11 cellular contexts compared by ENCODE assay signal in the genomic region with DNA sequence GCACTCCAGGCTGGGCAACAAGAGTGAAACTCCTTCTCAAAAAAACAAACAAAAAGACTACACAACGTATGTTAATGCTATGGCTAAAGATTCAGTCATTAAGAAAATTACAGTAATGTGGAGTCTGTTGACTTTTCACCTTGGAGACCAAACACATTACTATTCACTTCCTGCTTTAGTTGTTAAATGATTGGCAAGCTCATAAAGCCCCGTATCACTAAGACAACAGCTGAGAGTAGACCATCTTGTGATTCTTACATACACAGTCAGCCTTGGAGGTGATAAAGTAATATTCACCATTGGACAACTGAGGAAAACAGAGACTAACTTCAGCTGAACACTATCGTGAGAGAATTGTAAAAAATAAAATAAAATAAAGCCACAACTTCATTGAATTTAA.
DNase-seq lines count a peak whose midpoint lies in the region; ATAC-seq and TF ChIP-seq lines count a peak whose summit lies in the region.
"Had no signal": no experiment of that assay in that cellular context is flagged by ENCODE, and none has a peak within 500 bp of the region (broad histone marks: within the 10 kb centered on the region; RNA-seq: fewer than 3 reads in every experiment).

No MANE protein-coding gene starts in this region.

- no peaks in the 10 kb centered on the region for H3K4me1 Mint-ChIP-seq in stimulated activated naive B cell treated with anti-CD40 and anti-IgM and Interleukin-4, amounts not matched to agents 10 μg/mL and 1 μg/mL and 100 μg/mL, for 72 hours

- no peak for TF ChIP-seq CTCF in epithelial cell of proximal tubule (conservative IDR thresholded peaks at IDR 0.05; ENCODE audit: low read depth, low read length)
- no peak for TF ChIP-seq CTCF in BE2C (IDR thresholded peaks at IDR 0.05; ENCODE audit: low read depth, low read length)

- peak; percentile 7 to 52 for DNase-seq in NOMO-1 (lab: John Stamatoyannopoulos, UW; ENCODE audit: unreplicated experiment in 2 of 2)
- no peak for DNase-seq in NOMO-1 treated with dmso at 0.1 percent for 144 hours (lab: John Stamatoyannopoulos, UW; ENCODE audit: unreplicated experiment)
- DNase-seq in NCI-H1930 (lab: John Stamatoyannopoulos, UW), result peak; percentile 31 to 79
- DNase-seq in epithelial cell of proximal tubule (ENCODE audit: low read depth), result peak; percentile 75
- no peak for DNase-seq in stimulated activated naive B cell treated with anti-CD40 and anti-IgM and Interleukin-4, amounts not matched to agents 10 μg/mL and 1 μg/mL and 100 μg/mL, for 72 hours
- DNase-seq in BE2C, result no peak
- no peak for DNase-seq in H7
- no peak for DNase-seq in activated CD4-positive, alpha-beta T cell treated with anti-CD3 and anti-CD28 coated beads for 48 hours
- DNase-seq: activated naive CD4-positive, alpha-beta T cell treated with Interleukin-2 at 50 U/mL for 16 hours; stomach had no signal

- no peaks in the 10 kb centered on the region for H3K9me3 ChIP-seq in BE2C
- H3K9me3 ChIP-seq: stomach had no signal

- H3K36me3 ChIP-seq in BE2C, result no peaks in the 10 kb centered on the region
- no peaks in the 10 kb centered on the region for H3K36me3 ChIP-seq in H7 (replicated peaks; ENCODE audit: control insufficient read depth, insufficient read depth, low read length)
- H3K36me3 ChIP-seq: stomach had no signal

- ATAC-seq in stimulated activated naive B cell treated with anti-CD40 and anti-IgM and Interleukin-4, amounts not matched to agents 10 μg/mL and 1 μg/mL and 100 μg/mL, for 72 hours (replicated peaks), result peak; percentile 21 to 45
- ATAC-seq: GM23338 had no signal

- no peaks in the 10 kb centered on the region for H3K27me3 ChIP-seq in BE2C
- H3K27me3 ChIP-seq in H7 (ENCODE audit: control insufficient read depth, insufficient read depth, low read length), result no peaks in the 10 kb centered on the region
- H3K27me3 ChIP-seq: stomach had no signal

- H3K4me3 Mint-ChIP-seq in stimulated activated naive B cell treated with anti-CD40 and anti-IgM and Interleukin-4, amounts not matched to agents 10 μg/mL and 1 μg/mL and 100 μg/mL, for 72 hours, result no peak overlapping the region
- H3K4me3 Mint-ChIP-seq: GM23338 had no signal

- H3K4me1 ChIP-seq in BE2C, result peaks cover 5% of the 10 kb centered on the region; the same call in 1 of the 2 replicates

- no peaks in the 10 kb centered on the region for H3K27me3 Mint-ChIP-seq in stimulated activated naive B cell treated with anti-CD40 and anti-IgM and Interleukin-4, amounts not matched to agents 10 μg/mL and 1 μg/mL and 100 μg/mL, for 72 hours

- no peaks in the 10 kb centered on the region for H3K36me3 Mint-ChIP-seq in stimulated activated naive B cell treated with anti-CD40 and anti-IgM and Interleukin-4, amounts not matched to agents 10 μg/mL and 1 μg/mL and 100 μg/mL, for 72 hours

- no peak overlapping the region for H3K4me3 ChIP-seq in epithelial cell of proximal tubule (ENCODE audit: low read depth, low read length)
- no peak overlapping the region for H3K4me3 ChIP-seq in BE2C (ENCODE audit: low read depth, low read length)
- H3K4me3 ChIP-seq in H7 (ENCODE audit: insufficient read depth, low read depth, low read length), result no peak overlapping the region
- H3K4me3 ChIP-seq: GM23338, stomach had no signal

- no peak overlapping the region for H3K27ac Mint-ChIP-seq in stimulated activated naive B cell treated with anti-CD40 and anti-IgM and Interleukin-4, amounts not matched to agents 10 μg/mL and 1 μg/mL and 100 μg/mL, for 72 hours
- H3K27ac Mint-ChIP-seq: GM23338 had no signal

- peaks cover 7% of the 10 kb centered on the region in 2 donors for H3K9me3 Mint-ChIP-seq in stimulated activated naive B cell treated with anti-CD40 and anti-IgM and Interleukin-4, amounts not matched to agents 10 μg/mL and 1 μg/mL and 100 μg/mL, for 72 hours
- H3K9me3 Mint-ChIP-seq: GM23338 had no signal

Comparison
In these comparisons a context has a peak if more than half of its experiments do, and no peak if none do; other contexts are left out.
1. DNase-seq: peak in NOMO-1 (2 of 2), NCI-H1930 (2 of 2) and epithelial cell of proximal tubule (single experiment); none in NOMO-1 treated with dmso at 0.1 percent for 144 hours (single experiment), stimulated activated naive B cell treated with anti-CD40 and anti-IgM and Interleukin-4, amounts not matched to agents 10 μg/mL and 1 μg/mL and 100 μg/mL, for 72 hours (single experiment), BE2C (single experiment), H7 (single experiment) and activated CD4-positive, alpha-beta T cell treated with anti-CD3 and anti-CD28 coated beads for 48 hours (single experiment).